Comparison of ENCODE assay signal across 24 cellular contexts in the genomic region with DNA sequence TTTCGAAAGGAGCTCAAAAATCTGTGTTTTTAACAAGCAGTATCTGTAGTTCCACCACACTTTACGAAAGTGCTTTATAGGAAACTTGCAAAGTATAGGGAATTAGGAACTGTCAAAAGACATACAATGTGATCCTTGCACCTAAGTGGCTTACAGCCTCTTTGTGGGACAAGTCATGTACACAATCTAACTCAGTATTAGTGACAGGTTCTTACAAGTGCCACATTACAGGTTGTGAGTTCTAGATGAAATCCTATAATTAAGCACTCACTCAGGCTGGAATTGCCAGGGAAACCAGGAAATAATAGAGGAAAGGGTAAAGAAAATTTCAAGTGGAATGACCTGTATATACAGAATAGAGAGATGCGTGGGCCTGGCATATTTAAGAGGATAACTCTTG.
"Had no signal": no experiment of that assay in that cellular context is flagged by ENCODE, and none has a peak within 500 bp of the region (broad histone marks: within the 10 kb centered on the region; RNA-seq: fewer than 3 reads in every experiment).

No MANE protein-coding gene starts in this region.

- H3K4me1 Mint-ChIP-seq: nephron progenitor cell; neural progenitor cell; stimulated activated effector memory CD8-positive, alpha-beta T cell treated with anti-CD3 and anti-CD28 coated beads, Interleukin-12 subunit alpha, Interleukin-12 subunit beta, amount 100 ng/mL, for 72 hours; stimulated activated naive B cell treated with anti-CD40 and anti-IgM and Interleukin-4, amounts not matched to agents 10 μg/mL and 1 μg/mL and 100 μg/mL, for 72 hours had no signal

- H3K27ac Mint-ChIP-seq: natural killer cell treated with Interleukin-12 subunit alpha and Interleukin-12 subunit beta and Interleukin-15 and Interleukin-18, amount 100 ng/mL, for 72 hours; nephron progenitor cell; neural progenitor cell; progenitor cell of endocrine pancreas; stimulated activated effector memory CD8-positive, alpha-beta T cell treated with anti-CD3 and anti-CD28 coated beads, Interleukin-12 subunit alpha, Interleukin-12 subunit beta, amount 100 ng/mL, for 72 hours; stimulated activated naive B cell treated with anti-CD40 and anti-IgM and Interleukin-4, amounts not matched to agents 10 μg/mL and 1 μg/mL and 100 μg/mL, for 72 hours; stimulated activated naive CD8-positive, alpha-beta T cell treated with anti-CD3 and anti-CD28 coated beads, Interleukin-15, Interleukin-2, amounts not matched to agents 100 ng/mL and 50 ng/mL, for 24 hours had no signal

- H3K36me3 Mint-ChIP-seq: natural killer cell treated with Interleukin-12 subunit alpha and Interleukin-12 subunit beta and Interleukin-15 and Interleukin-18, amount 100 ng/mL, for 72 hours; neural progenitor cell; stimulated activated effector memory CD8-positive, alpha-beta T cell treated with anti-CD3 and anti-CD28 coated beads, Interleukin-12 subunit alpha, Interleukin-12 subunit beta, amount 100 ng/mL, for 72 hours; stimulated activated naive B cell treated with anti-CD40 and anti-IgM and Interleukin-4, amounts not matched to agents 10 μg/mL and 1 μg/mL and 100 μg/mL, for 72 hours had no signal

- H3K9me3 Mint-ChIP-seq: nephron progenitor cell; neural progenitor cell; stimulated activated naive CD8-positive, alpha-beta T cell treated with anti-CD3 and anti-CD28 coated beads, Interleukin-15, Interleukin-2, amounts not matched to agents 100 ng/mL and 50 ng/mL, for 24 hours had no signal

- H3K4me3 Mint-ChIP-seq: natural killer cell treated with Interleukin-12 subunit alpha and Interleukin-12 subunit beta and Interleukin-15 and Interleukin-18, amount 100 ng/mL, for 72 hours; nephron progenitor cell; neural progenitor cell; stimulated activated effector memory CD8-positive, alpha-beta T cell treated with anti-CD3 and anti-CD28 coated beads, Interleukin-12 subunit alpha, Interleukin-12 subunit beta, amount 100 ng/mL, for 72 hours; stimulated activated naive B cell treated with anti-CD40 and anti-IgM and Interleukin-4, amounts not matched to agents 10 μg/mL and 1 μg/mL and 100 μg/mL, for 72 hours; stimulated activated naive CD8-positive, alpha-beta T cell treated with anti-CD3 and anti-CD28 coated beads, Interleukin-15, Interleukin-2, amounts not matched to agents 100 ng/mL and 50 ng/mL, for 24 hours had no signal

- H3K27me3 Mint-ChIP-seq: natural killer cell treated with Interleukin-12 subunit alpha and Interleukin-12 subunit beta and Interleukin-15 and Interleukin-18, amount 100 ng/mL, for 72 hours; progenitor cell of endocrine pancreas; stimulated activated naive B cell treated with anti-CD40 and anti-IgM and Interleukin-4, amounts not matched to agents 10 μg/mL and 1 μg/mL and 100 μg/mL, for 72 hours; stimulated activated naive CD8-positive, alpha-beta T cell treated with anti-CD3 and anti-CD28 coated beads, Interleukin-15, Interleukin-2, amounts not matched to agents 100 ng/mL and 50 ng/mL, for 24 hours had no signal

- DNase-seq: nephron progenitor cell; occipital lobe; ovary; posterior cingulate gyrus; psoas muscle; right cardiac atrium; right lobe of liver; sigmoid colon; small intestine; stimulated activated CD4-positive, alpha-beta T cell treated with anti-CD3 and anti-CD28 coated beads, Interleukin-15, amount 100 ng/mL, for 24 hours; stimulated activated CD4-positive, alpha-beta T cell treated with anti-CD3 and anti-CD28 coated beads, Interleukin-2, amount 100 ng/mL, for 24 hours; stimulated activated CD4-positive, alpha-beta T cell treated with anti-CD3 and anti-CD28 coated beads, Interleukin-2, amount 100 ng/mL, for 48 hours; stimulated activated CD4-positive, alpha-beta T cell treated with anti-CD3 and anti-CD28 coated beads, Interleukin-4, amount 100 ng/mL, for 24 hours; stimulated activated naive B cell treated with anti-CD40 and anti-IgM and Interleukin-4, amounts not matched to agents 10 μg/mL and 1 μg/mL and 100 μg/mL, for 72 hours; stimulated activated naive CD4-positive, alpha-beta T cell treated with Interleukin-2 at 50 U/mL for 16 hours; stomach; thyroid gland; trophoblast cell; upper lobe of left lung had no signal
